Comparison of ENCODE assay signal across 1 cellular context in genomic region chr20:23419657-23419994, GRCh38.
TF ChIP-seq lines count a peak whose summit lies in the region.

No MANE protein-coding gene starts in this region.

TF ChIP-seq in H1, 55 proteins besides CTCF, POLR2A, EP300 and RAD21:
- TF ChIP-seq CTBP2 (IDR thresholded peaks at IDR 0.05; ENCODE audit: borderline replicate concordance, insufficient read depth, insufficient read length, low read length) = no peak
- TF ChIP-seq GTF2F1 (IDR thresholded peaks at IDR 0.05; ENCODE audit: borderline replicate concordance, low read depth, low read length) = no peak
- TF ChIP-seq TAF1 (IDR thresholded peaks at IDR 0.05; ENCODE audit: low read depth, low read length) = no peak
- TF ChIP-seq ZNF274 (IDR thresholded peaks at IDR 0.05; ENCODE audit: borderline replicate concordance, extremely low read depth, low read length) = no peak
- no peak for TF ChIP-seq RXRA (IDR thresholded peaks at IDR 0.05; ENCODE audit: insufficient read depth, low read depth, low read length)
- TF ChIP-seq HDAC6 (IDR thresholded peaks at IDR 0.05; ENCODE audit: low read depth, low read length) = no peak
- TF ChIP-seq NRF1 (IDR thresholded peaks at IDR 0.05; ENCODE audit: low read depth, low read length) = no peak
- TF ChIP-seq TBP (IDR thresholded peaks at IDR 0.05; ENCODE audit: low read depth, low read length) = no peak
- TF ChIP-seq SIRT6 (IDR thresholded peaks at IDR 0.05; ENCODE audit: low read length) = no peak
- TF ChIP-seq ATF3 (IDR thresholded peaks at IDR 0.05; ENCODE audit: insufficient read depth, low read depth, low read length) = no peak
- no peak for TF ChIP-seq USF2 (IDR thresholded peaks at IDR 0.05; ENCODE audit: low read length)
- TF ChIP-seq HDAC2 (IDR thresholded peaks at IDR 0.05; ENCODE audit: borderline replicate concordance in 1 of 2, low read depth in 2 of 2, low read length in 2 of 2) = no peak
- TF ChIP-seq GABPA (IDR thresholded peaks at IDR 0.05; ENCODE audit: borderline replicate concordance, insufficient read depth, low read length) = no peak
- TF ChIP-seq JUND (IDR thresholded peaks at IDR 0.05; ENCODE audit: low read length) = no peak
- no peak for TF ChIP-seq CREB1 (IDR thresholded peaks at IDR 0.05)
- no peak for TF ChIP-seq BRCA1 (IDR thresholded peaks at IDR 0.05; ENCODE audit: low read depth, low read length)
- TF ChIP-seq ATF2 (IDR thresholded peaks at IDR 0.05; ENCODE audit: low read length) = no peak
